Comparison of ENCODE assay signal across 1 cellular context in genomic region chr17:13600475-13601316, GRCh38.
TF ChIP-seq lines count a peak whose summit lies in the region.

No MANE protein-coding gene starts in this region.

TF ChIP-seq in HepG2, 621 proteins besides CTCF, POLR2A, EP300 and RAD21 (continued from another document):
- TF ChIP-seq TRIM22 (IDR thresholded peaks at IDR 0.05) (no peak), FOXO4 (CRISPR knock-in tag; conservative IDR thresholded peaks at IDR 0.05) (no peak), ZNF24 (IDR thresholded peaks at IDR 0.05) (no peak), NPAS2 (CRISPR knock-in tag; IDR thresholded peaks at IDR 0.05; ENCODE audit: borderline replicate concordance) (no peak), GPBP1L1 (CRISPR knock-in tag; IDR thresholded peaks at IDR 0.05) (no peak), RFXAP (CRISPR knock-in tag; IDR thresholded peaks at IDR 0.05; ENCODE audit: borderline replicate concordance) (no peak), LCORL (IDR thresholded peaks at IDR 0.05) (no peak), LCORL (CRISPR knock-in tag; IDR thresholded peaks at IDR 0.05) (no peak), PRPF4 (IDR thresholded peaks at IDR 0.05; ENCODE audit: low read depth, low read length, poor library complexity, severe bottlenecking) (peak; percentile 14), ZBTB1 (CRISPR knock-in tag; IDR thresholded peaks at IDR 0.05; ENCODE audit: borderline replicate concordance) (no peak), ESRRA (CRISPR knock-in tag; IDR thresholded peaks at IDR 0.05; ENCODE audit: low read depth) (no peak), AGO2 (optimal IDR thresholded peaks at IDR 0.05; ENCODE audit: low read depth, low read length) (peak; percentile 77), ZNF782 (CRISPR knock-in tag; IDR thresholded peaks at IDR 0.05; ENCODE audit: borderline replicate concordance) (no peak), ZNF839 (CRISPR knock-in tag; IDR thresholded peaks at IDR 0.05; ENCODE audit: borderline replicate concordance) (no peak), ZNF20 (CRISPR knock-in tag; IDR thresholded peaks at IDR 0.05) (no peak), ZNF3 (CRISPR knock-in tag; IDR thresholded peaks at IDR 0.05) (no peak), ZNF510 (CRISPR knock-in tag; IDR thresholded peaks at IDR 0.05; ENCODE audit: low read depth) (no peak), SMYD3 (CRISPR knock-in tag; IDR thresholded peaks at IDR 0.05) (no peak)
